Comparison of ENCODE assay signal across 23 cellular contexts in the genomic region with DNA sequence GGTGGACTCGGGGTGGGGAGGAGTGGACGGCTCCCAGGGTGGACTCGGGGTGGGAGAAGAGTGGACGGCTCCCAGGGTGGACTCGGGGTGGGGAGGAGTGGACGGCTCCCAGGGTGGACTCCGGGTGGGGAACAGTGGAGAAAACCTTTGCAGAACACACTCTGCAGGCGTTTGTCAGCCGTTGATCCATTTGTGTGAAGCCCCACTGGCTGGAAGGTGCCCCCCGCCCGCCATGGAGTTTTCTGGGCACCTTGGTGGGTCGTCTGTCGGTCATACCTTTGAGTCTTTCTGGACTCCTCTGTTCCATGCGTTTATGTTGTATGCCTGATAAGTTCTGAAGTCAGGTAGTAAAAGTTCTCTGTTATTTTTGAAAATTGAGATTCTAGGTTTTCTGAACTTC.
"Had no signal": no experiment of that assay in that cellular context is flagged by ENCODE, and none has a peak within 500 bp of the region (broad histone marks: within the 10 kb centered on the region; RNA-seq: fewer than 3 reads in every experiment).

No MANE protein-coding gene starts in this region.

- H3K27ac ChIP-seq: breast epithelium, coronary artery, foreskin keratinocyte, left lung, pancreas, right lobe of liver, thoracic aorta, upper lobe of left lung had no signal

- H3K4me3 ChIP-seq: breast epithelium, coronary artery, left lung, lung, pancreas, right lobe of liver, thoracic aorta, upper lobe of left lung had no signal

- H3K9me3 Mint-ChIP-seq: activated B cell treated with CpG ODN at 0.5 μM for 24 hours; activated naive CD8-positive, alpha-beta T cell treated with anti-CD3 and anti-CD28 coated beads, Interleukin-2, amount 10 ng/mL, durations not matched to agents 7 days and 5 days; immature natural killer cell; naive thymus-derived CD4-positive, alpha-beta T cell; stimulated activated naive B cell treated with anti-CD40 and anti-IgM and Interleukin-4, amounts not matched to agents 10 μg/mL and 1 μg/mL and 100 μg/mL, for 72 hours had no signal

- H3K4me1 ChIP-seq: breast epithelium, foreskin keratinocyte, right lobe of liver, upper lobe of left lung had no signal

- H3K9me3 ChIP-seq: breast epithelium, left lung, pancreas, right lobe of liver, thoracic aorta, upper lobe of left lung had no signal

- H3K4me3 Mint-ChIP-seq: activated B cell treated with CpG ODN at 0.5 μM for 24 hours; activated CD4-positive, alpha-beta T cell treated with anti-CD3 and anti-CD28 coated beads for 36 hours; activated naive CD8-positive, alpha-beta T cell treated with anti-CD3 and anti-CD28 coated beads, Interleukin-2, amount 10 ng/mL, durations not matched to agents 7 days and 5 days; stimulated activated naive B cell treated with anti-CD40 and anti-IgM and Interleukin-4, amounts not matched to agents 10 μg/mL and 1 μg/mL and 100 μg/mL, for 72 hours had no signal

- H3K27ac Mint-ChIP-seq: activated B cell treated with CpG ODN at 0.5 μM for 24 hours; activated CD4-positive, alpha-beta T cell treated with anti-CD3 and anti-CD28 coated beads for 36 hours; activated naive CD8-positive, alpha-beta T cell treated with anti-CD3 and anti-CD28 coated beads, Interleukin-2, amount 10 ng/mL, durations not matched to agents 7 days and 5 days had no signal

- H3K27me3 ChIP-seq: breast epithelium, foreskin keratinocyte, left lung, pancreas, right lobe of liver, upper lobe of left lung had no signal

- DNase-seq: activated B cell treated with CpG ODN at 0.5 μM for 24 hours; activated CD4-positive, alpha-beta T cell treated with anti-CD3 and anti-CD28 coated beads for 36 hours; activated CD4-positive, alpha-beta T cell treated with anti-CD3 and anti-CD28 coated beads, Interleukin-2, amount 50 U/mL, for 48 hours; activated CD8-positive, alpha-beta memory T cell treated with anti-CD3 and anti-CD28 coated beads, Interleukin-2, amount 50 U/mL, for 48 hours; activated gamma-delta T cell treated with Interleukin-2 at 50 U/mL for 16 hours; activated naive CD8-positive, alpha-beta T cell treated with anti-CD3 and anti-CD28 coated beads, Interleukin-2, amount 10 ng/mL, durations not matched to agents 7 days and 5 days; activated T-cell treated with anti-CD3 and anti-CD28 coated beads, Interleukin-2, amount 50 U/mL, for 48 hours; amniotic stem cell; foreskin keratinocyte; immature natural killer cell; left lung; naive thymus-derived CD4-positive, alpha-beta T cell; pancreas; small intestine; stimulated activated CD4-positive, alpha-beta T cell treated with anti-CD3 and anti-CD28 coated beads, Interleukin-2, amount 100 ng/mL, for 24 hours; stimulated activated naive B cell treated with anti-CD40 and anti-IgM and Interleukin-4, amounts not matched to agents 10 μg/mL and 1 μg/mL and 100 μg/mL, for 72 hours; T1000 had no signal

- H3K27me3 Mint-ChIP-seq: activated B cell treated with CpG ODN at 0.5 μM for 24 hours; activated CD4-positive, alpha-beta T cell treated with anti-CD3 and anti-CD28 coated beads for 36 hours; activated naive CD8-positive, alpha-beta T cell treated with anti-CD3 and anti-CD28 coated beads, Interleukin-2, amount 10 ng/mL, durations not matched to agents 7 days and 5 days; naive thymus-derived CD4-positive, alpha-beta T cell; stimulated activated naive B cell treated with anti-CD40 and anti-IgM and Interleukin-4, amounts not matched to agents 10 μg/mL and 1 μg/mL and 100 μg/mL, for 72 hours had no signal

- ATAC-seq: activated CD4-positive, alpha-beta T cell treated with anti-CD3 and anti-CD28 coated beads for 36 hours; foreskin keratinocyte; left lung; pancreas; stimulated activated naive B cell treated with anti-CD40 and anti-IgM and Interleukin-4, amounts not matched to agents 10 μg/mL and 1 μg/mL and 100 μg/mL, for 72 hours had no signal
